15 cellular contexts compared by ENCODE assay signal in the genomic region with DNA sequence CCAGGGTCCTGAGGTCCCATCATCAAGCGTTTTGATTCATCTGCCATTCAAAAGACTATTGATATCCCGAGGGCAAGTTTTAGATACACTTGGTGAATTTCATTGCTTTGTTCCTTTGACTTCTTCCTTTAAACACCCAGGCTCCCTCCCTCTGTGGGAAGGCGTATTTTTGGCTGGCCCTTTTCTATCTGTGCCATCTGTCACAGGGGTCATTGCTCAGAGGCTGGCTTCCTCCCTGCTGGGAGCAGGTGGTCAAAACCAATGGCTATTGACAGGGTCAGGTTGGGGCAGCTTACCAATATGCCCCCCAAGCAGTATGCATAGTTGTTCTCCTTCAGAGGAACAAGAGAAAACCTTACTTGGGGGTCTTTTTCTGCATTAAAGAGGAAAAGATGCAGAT. TPM values are rescaled to one million over a fixed set of nuclear protein-coding genes. Genes with fewer than 3 reads are reported as not detected.
A peak's percentile ranks its signal among the peaks of the same experiment; 100 is the strongest.
DNase-seq lines count a peak whose midpoint lies in the region; ATAC-seq and TF ChIP-seq lines count a peak whose summit lies in the region.
"Had no signal": no experiment of that assay in that cellular context is flagged by ENCODE, and none has a peak within 500 bp of the region (broad histone marks: within the 10 kb centered on the region; RNA-seq: fewer than 3 reads in every experiment).

No MANE protein-coding gene starts in this region.

- no peaks in the 10 kb centered on the region for H3K36me3 Mint-ChIP-seq in MCF 10A (ENCODE audit: insufficient read depth, unreplicated experiment)
- H3K36me3 Mint-ChIP-seq in activated T-helper 1 cell treated with anti-CD3 and anti-CD28 coated beads, Interleukin-12 subunit alpha, Interleukin-12 subunit beta, Interleukin-2, Interleukin-4 antibody, amounts not matched to agents 30 ng/mL and 10 ng/mL and 1 ng/mL, durations not matched to agents 14 hours and 24 hours and 36 hours (ENCODE audit: low read depth): no peaks in the 10 kb centered on the region
- H3K36me3 Mint-ChIP-seq: CD4-positive, alpha-beta memory T cell had no signal

- peak overlapping the region; percentile 70 for H3K27ac Mint-ChIP-seq in MCF 10A (ENCODE audit: low read depth, unreplicated experiment)
- no peak overlapping the region for H3K27ac Mint-ChIP-seq in activated T-helper 1 cell treated with anti-CD3 and anti-CD28 coated beads, Interleukin-12 subunit alpha, Interleukin-12 subunit beta, Interleukin-2, Interleukin-4 antibody, amounts not matched to agents 30 ng/mL and 10 ng/mL and 1 ng/mL, durations not matched to agents 14 hours and 24 hours and 36 hours
- H3K27ac Mint-ChIP-seq: B cell; CD4-positive, alpha-beta memory T cell had no signal

- H4K20me1 ChIP-seq in mammary epithelial cell (ENCODE audit: insufficient read depth, low read length): no peaks in the 10 kb centered on the region

- H3K4me3 Mint-ChIP-seq in MCF 10A (ENCODE audit: unreplicated experiment): no peak overlapping the region
- H3K4me3 Mint-ChIP-seq in activated T-helper 1 cell treated with anti-CD3 and anti-CD28 coated beads, Interleukin-12 subunit alpha, Interleukin-12 subunit beta, Interleukin-2, Interleukin-4 antibody, amounts not matched to agents 30 ng/mL and 10 ng/mL and 1 ng/mL, durations not matched to agents 14 hours and 24 hours and 36 hours: no peak overlapping the region
- H3K4me3 Mint-ChIP-seq: B cell; CD4-positive, alpha-beta memory T cell had no signal

- intact Hi-C loops in MCF 10A (cut with micrococcal nuclease): no loop called here
- intact Hi-C loops in mammary epithelial cell (cut with micrococcal nuclease): no loop called here
- intact Hi-C loops in left ventricle myocardium superior (cut with micrococcal nuclease): no loop called here
- intact Hi-C loops in activated T-helper 1 cell treated with anti-CD3 and anti-CD28 coated beads, Interleukin-12 subunit alpha, Interleukin-12 subunit beta, Interleukin-2, Interleukin-4 antibody, amounts not matched to agents 30 ng/mL and 10 ng/mL and 1 ng/mL, durations not matched to agents 14 hours and 24 hours and 36 hours (cut with micrococcal nuclease): no loop called here

- H3K9me3 ChIP-seq in mammary epithelial cell (replicated peaks; ENCODE audit: insufficient read depth, low read length): no peaks in the 10 kb centered on the region

- no peaks in the 10 kb centered on the region for H3K27me3 ChIP-seq in mammary epithelial cell (ENCODE audit: insufficient read depth, low read length)

- in situ Hi-C loops in mammary epithelial cell (cut with MboI; ENCODE audit: low sequenced_read_pairs in 2 of 2): no loop called here

- no peaks in the 10 kb centered on the region for H3K36me3 ChIP-seq in mammary epithelial cell (ENCODE audit: insufficient read depth, low read length)

- no peak overlapping the region for H2AFZ ChIP-seq in mammary epithelial cell (ENCODE audit: low read depth, low read length)

- ATAC-seq in left lobe of liver (peak; percentile 78), left ventricle myocardium superior (no peak)

- BruUV-seq in MCF 10A (replicated peaks; lab: Mats Ljungman, UMichigan) (no TSS peak), mammary epithelial cell (replicated peaks; lab: Mats Ljungman, UMichigan) (no TSS peak)

- H3K4me1 ChIP-seq in mammary epithelial cell (ENCODE audit: insufficient read depth, low read length): peaks cover 28% of the 10 kb centered on the region

- no peaks in the 10 kb centered on the region for H3K27me3 Mint-ChIP-seq in MCF 10A (ENCODE audit: insufficient read depth, unreplicated experiment)
- peaks cover 19% of the 10 kb centered on the region for H3K27me3 Mint-ChIP-seq in activated T-helper 1 cell treated with anti-CD3 and anti-CD28 coated beads, Interleukin-12 subunit alpha, Interleukin-12 subunit beta, Interleukin-2, Interleukin-4 antibody, amounts not matched to agents 30 ng/mL and 10 ng/mL and 1 ng/mL, durations not matched to agents 14 hours and 24 hours and 36 hours (ENCODE audit: insufficient read depth)

- CTCF ChIA-PET in MCF 10A (lab: Yijun Ruan, JAX) (interaction anchor here (0.5 kb wide), 1 partner anchor 23 kb away, joined by 4 read pairs; no protein-coding TSS in a partner anchor), mammary epithelial cell (lab: Charles Lee; ENCODE audit: low non-redundant PET) (no interaction called here)

- dilution Hi-C loops in mammary epithelial cell (cut with HindIII; ENCODE audit: low sequenced_read_pairs): no loop called here

- no peaks in the 10 kb centered on the region for H3K9me3 Mint-ChIP-seq in MCF 10A (ENCODE audit: unreplicated experiment)
- H3K9me3 Mint-ChIP-seq in activated T-helper 1 cell treated with anti-CD3 and anti-CD28 coated beads, Interleukin-12 subunit alpha, Interleukin-12 subunit beta, Interleukin-2, Interleukin-4 antibody, amounts not matched to agents 30 ng/mL and 10 ng/mL and 1 ng/mL, durations not matched to agents 14 hours and 24 hours and 36 hours: no peaks in the 10 kb centered on the region

- H3K79me2 ChIP-seq in mammary epithelial cell (ENCODE audit: insufficient read depth, low read length): no peaks in the 10 kb centered on the region

- peaks cover 21% of the 10 kb centered on the region for H3K4me1 Mint-ChIP-seq in MCF 10A (ENCODE audit: insufficient read depth, unreplicated experiment)
- no peaks in the 10 kb centered on the region for H3K4me1 Mint-ChIP-seq in activated T-helper 1 cell treated with anti-CD3 and anti-CD28 coated beads, Interleukin-12 subunit alpha, Interleukin-12 subunit beta, Interleukin-2, Interleukin-4 antibody, amounts not matched to agents 30 ng/mL and 10 ng/mL and 1 ng/mL, durations not matched to agents 14 hours and 24 hours and 36 hours (ENCODE audit: low read depth)
- H3K4me1 Mint-ChIP-seq: B cell had no signal

- WGBS in mammary epithelial cell (ENCODE audit: low coverage, missing lambda C conversion rate): 97% methylated on average over 3 of the region's 3 CpGs

- no peak overlapping the region for H3K27ac ChIP-seq in mammary epithelial cell (ENCODE audit: insufficient read depth, low read depth, low read length)

- POLR2A ChIA-PET in MCF 10A (lab: Yijun Ruan, JAX): interaction anchor here (0.7 kb wide), 1 partner anchor 118 kb away, joined by 3 read pairs; no protein-coding TSS in a partner anchor

- no peak overlapping the region for H3K9ac ChIP-seq in mammary epithelial cell (ENCODE audit: insufficient read depth, low read length)

- no peak overlapping the region for H3K4me3 ChIP-seq in mammary epithelial cell (replicated peaks in 1 of 3; ENCODE audit: insufficient read depth in 1 of 3, low read depth in 2 of 3, low read length in 3 of 3)

- no peak overlapping the region for H3K4me2 ChIP-seq in mammary epithelial cell (ENCODE audit: insufficient read depth, low read depth, low read length)

- TF ChIP-seq CTCF in MCF 10A (IDR thresholded peaks at IDR 0.05; ENCODE audit: unreplicated experiment): no peak
- no peak for TF ChIP-seq CTCF in mammary epithelial cell (conservative IDR thresholded peaks at IDR 0.05 in 1 of 2, IDR thresholded peaks at IDR 0.05 in 1 of 2; ENCODE audit: extremely low read depth in 1 of 2, insufficient read depth in 1 of 2, low read depth in 1 of 2, low read length in 2 of 2)

- no peak for DNase-seq in MCF 10A (ENCODE audit: unreplicated experiment)
- no peak for DNase-seq in mammary epithelial cell
- DNase-seq in NCI-H524 (lab: John Stamatoyannopoulos, UW): peak; percentile 37 to 41
- DNase-seq in left lobe of liver (ENCODE audit: low spot score): no peak
- DNase-seq in left ventricle myocardium superior: no peak
- DNase-seq in activated T-helper 1 cell treated with anti-CD3 and anti-CD28 coated beads, Interleukin-12 subunit alpha, Interleukin-12 subunit beta, Interleukin-2, Interleukin-4 antibody, amounts not matched to agents 30 ng/mL and 10 ng/mL and 1 ng/mL, durations not matched to agents 14 hours and 24 hours and 36 hours (ENCODE audit: low spot score): no peak
- DNase-seq in SIG-M5 (lab: John Stamatoyannopoulos, UW): no peak
- no peak for DNase-seq in GM03348 (ENCODE audit: low spot score)
- DNase-seq: CD4-positive, alpha-beta memory T cell; DND-41; Kasumi-1; NCI-H1417; NCI-H2081; SHP77 treated with DMSO at 0.1 percent for 48 hours had no signal

RNA-seq across cellular contexts. Expression of a gene that starts 40.0 kb away (rescaled TPM):
- total RNA-seq in MCF 10A (2022): 0.70 and 2.1 TPM in 2 replicates
- 10 to 100 TPM in 1 of 2 donors, 1 to 10 TPM in 1; 1.1 to 19.2 TPM for total RNA-seq in mammary epithelial cell
- polyA plus RNA-seq in mammary epithelial cell: 0.50 TPM
- polyA minus RNA-seq in mammary epithelial cell: 2.8 TPM
- 5.3 TPM for total RNA-seq in left lobe of liver
- total RNA-seq in left ventricle myocardium superior: 0.22 TPM
- 0.15 and 0.26 TPM in 2 replicates for total RNA-seq in activated T-helper 1 cell treated with anti-CD3 and anti-CD28 coated beads, Interleukin-12 subunit alpha, Interleukin-12 subunit beta, Interleukin-2, Interleukin-4 antibody, amounts not matched to agents 30 ng/mL and 10 ng/mL and 1 ng/mL, durations not matched to agents 14 hours and 24 hours and 36 hours

Comparison
In these comparisons a context has a peak if more than half of its experiments do, and no peak if none do; other contexts are left out.
1. DNase-seq: peak in NCI-H524 (2 of 2); none in MCF 10A (single experiment), mammary epithelial cell (single experiment), left lobe of liver (single experiment), left ventricle myocardium superior (single experiment), activated T-helper 1 cell treated with anti-CD3 and anti-CD28 coated beads, Interleukin-12 subunit alpha, Interleukin-12 subunit beta, Interleukin-2, Interleukin-4 antibody, amounts not matched to agents 30 ng/mL and 10 ng/mL and 1 ng/mL, durations not matched to agents 14 hours and 24 hours and 36 hours (single experiment), SIG-M5 (single experiment) and GM03348 (single experiment).